In genomic region chr2:219523031-219523671, GRCh38 we compare ENCODE assay signal across 13 cellular contexts. TPM values are rescaled to one million over a fixed set of nuclear protein-coding genes. Genes with fewer than 3 reads are reported as not detected.
DNase-seq lines count a peak whose midpoint lies in the region; ATAC-seq, FAIRE-seq and TF ChIP-seq lines count a peak whose summit lies in the region.
"Had no signal": no experiment of that assay in that cellular context is flagged by ENCODE, and none has a peak within 500 bp of the region (broad histone marks: within the 10 kb centered on the region; RNA-seq: fewer than 3 reads in every experiment).

No MANE protein-coding gene starts in this region.

- 12% methylated on average over 20 of the region's 24 CpGs for WGBS in HUES64
- 10% methylated on average over 21 of the region's 24 CpGs; no CpG with 5 or more reads in 1 of the 2 experiments for WGBS in H1 (ENCODE audit: extremely low coverage in 1 of 2, insufficient coverage in 1 of 2, insufficient read length in 1 of 2, insufficient replicate concordance in 2 of 2, low coverage in 1 of 2, low lambda C conversion rate in 2 of 2, missing lambda C conversion rate in 1 of 2), 2 experiments

- H3K79me2 ChIP-seq in H1 (ENCODE audit: control insufficient read depth in 1 of 2, insufficient read depth in 2 of 2, low read length in 2 of 2) (no peaks in the 10 kb centered on the region), neural cell (replicated peaks; ENCODE audit: insufficient read depth, low read length) (no peaks in the 10 kb centered on the region)

- H3K4me3 Mint-ChIP-seq in CD4-positive, alpha-beta T cell, result no peak overlapping the region
- H3K4me3 Mint-ChIP-seq: activated T-helper 1 cell treated with anti-CD3 and anti-CD28 coated beads, Interleukin-12 subunit alpha, Interleukin-12 subunit beta, Interleukin-2, Interleukin-4 antibody, amounts not matched to agents 30 ng/mL and 10 ng/mL and 1 ng/mL, durations not matched to agents 14 hours and 24 hours and 36 hours had no signal

- H2BK12ac ChIP-seq in H1 (ENCODE audit: low read depth, low read length), result peak overlapping the region; percentile 63; the same call in 1 of the 2 replicates

- H4K8ac ChIP-seq in H1 (ENCODE audit: extremely low read depth, insufficient read depth, low read length), result 0 out of 2 replicates have a peak overlapping the region, but pooled peaks have one; percentile 16

- peak overlapping the region; percentile 9; the same call in 1 of the 2 replicates for H2BK20ac ChIP-seq in H1 (ENCODE audit: low read length)

- H2BK5ac ChIP-seq in H1 (ENCODE audit: low read depth, low read length), result peak overlapping the region; percentile 41; the same call in 1 of the 2 replicates

- peaks cover 2% of the 10 kb centered on the region; the same call in 1 of the 2 replicates for H3K23me2 ChIP-seq in H1 (ENCODE audit: low read depth, low read length)

- CTCF ChIA-PET in CD4-positive, alpha-beta T cell (lab: Charles Lee), result no interaction called here
- CTCF ChIA-PET in H1 (lab: Charles Lee; ENCODE audit: partially characterized antibody), result interaction anchor here (0.6 to 113.1 kb wide), 20 partner anchors 10 to 633 kb away, joined by 3 to 7248 read pairs (median 4); partner anchors contain the start of genes ASIC4, DES, DNPEP and GMPPA

- H3K14ac ChIP-seq in H1 (ENCODE audit: insufficient read length), result no peak overlapping the region

- no peak for DNase-seq in CD4-positive, alpha-beta T cell
- DNase-seq in H1 (ENCODE audit: low read depth in 1 of 2, low spot score in 2 of 2), result no peak
- DNase-seq: GOT3, MV-4-11 had no signal

- H2AFZ ChIP-seq in H1 (ENCODE audit: low read length) (peak overlapping the region; percentile 46; the same call in 1 of the 2 replicates), neural cell (ENCODE audit: low read depth, low read length) (no peak overlapping the region)

- H3K9me2 ChIP-seq in neural cell (ENCODE audit: insufficient read depth, low read length), result no peaks in the 10 kb centered on the region

- H3K9ac ChIP-seq in HUES64 (ENCODE audit: low read depth, low read length) (peak overlapping the region; percentile 53), H1 (replicated peaks in 1 of 4; ENCODE audit: extremely low read depth in 1 of 4, low read depth in 3 of 4, low read length in 3 of 4) (peak overlapping the region in 1 of 4 experiments; percentile 51; a peak in 1 of 7 replicates), neural cell (ENCODE audit: low read length) (no peak overlapping the region)

- H3K36me3 Mint-ChIP-seq in CD4-positive, alpha-beta T cell (ENCODE audit: low read depth), result no peaks in the 10 kb centered on the region

- no peak for TF ChIP-seq POLR2A in H1 (IDR thresholded peaks at IDR 0.05; ENCODE audit: control extremely low read depth in 1 of 2, low read depth in 2 of 2, low read length in 2 of 2)

- H3K9me3 ChIP-seq in CD4-positive, alpha-beta T cell (ENCODE audit: control insufficient read depth, low read length), result no peaks in the 10 kb centered on the region
- H3K9me3 ChIP-seq in HUES64 (ENCODE audit: insufficient read depth, low read depth, low read length) (no peaks in the 10 kb centered on the region), H1 (ENCODE audit: insufficient read depth in 2 of 2, low read depth in 1 of 2, low read length in 1 of 2) (no peaks in the 10 kb centered on the region), neural cell (ENCODE audit: low read length) (no peaks in the 10 kb centered on the region)

- TF ChIP-seq CTCF in CD4-positive, alpha-beta T cell (IDR thresholded peaks at IDR 0.05), result no peak
- peak in 2 of 3 experiments; percentile 69; a peak in 3 of 4 replicates for TF ChIP-seq CTCF in H1 (IDR thresholded peaks at IDR 0.05; ENCODE audit: control extremely low read depth in 1 of 3, insufficient read depth in 1 of 3, low read depth in 1 of 3, low read length in 3 of 3)
- TF ChIP-seq CTCF in neural cell (IDR thresholded peaks at IDR 0.05; ENCODE audit: poor library complexity, severe bottlenecking), result no peak

- H4K20me1 ChIP-seq in H1 (replicated peaks in 1 of 2; ENCODE audit: control insufficient read depth in 1 of 2, insufficient read depth in 2 of 2, low read length in 2 of 2) (no peaks in the 10 kb centered on the region), neural cell (ENCODE audit: insufficient read depth) (no peaks in the 10 kb centered on the region)

- H3K4me2 ChIP-seq in H1 (ENCODE audit: insufficient read depth in 1 of 2, low read depth in 2 of 2, low read length in 2 of 2), result peak overlapping the region; percentile 81 to 92
- H3K4me2 ChIP-seq in neural cell (ENCODE audit: low read length), result no peak overlapping the region

- H3K4me1 Mint-ChIP-seq in CD4-positive, alpha-beta T cell (ENCODE audit: low read depth), result peaks cover 20% of the 10 kb centered on the region

- H3K4ac ChIP-seq in H1 (replicated peaks; ENCODE audit: insufficient read length, low read depth, low read length), result peak overlapping the region; percentile 49

- TF ChIP-seq RAD21 in H1 (IDR thresholded peaks at IDR 0.05 in 1 of 2, conservative IDR thresholded peaks at IDR 0.05 in 1 of 2; ENCODE audit: low read depth in 2 of 2, low read length in 2 of 2) (peak; percentile 13 to 40; a peak in 2 of 4 replicates), neural cell (conservative IDR thresholded peaks at IDR 0.05) (no peak)

- intact Hi-C loops in CD4-positive, alpha-beta T cell (cut with DNase I, micrococcal nuclease), result no loop called here

- no peaks in the 10 kb centered on the region for H3K9me3 Mint-ChIP-seq in CD4-positive, alpha-beta T cell
- H3K9me3 Mint-ChIP-seq: activated T-helper 1 cell treated with anti-CD3 and anti-CD28 coated beads, Interleukin-12 subunit alpha, Interleukin-12 subunit beta, Interleukin-2, Interleukin-4 antibody, amounts not matched to agents 30 ng/mL and 10 ng/mL and 1 ng/mL, durations not matched to agents 14 hours and 24 hours and 36 hours had no signal

- no peaks in the 10 kb centered on the region for H3F3A ChIP-seq in neural cell (ENCODE audit: insufficient read depth, low read length, poor library complexity, severe bottlenecking)

- no peak for FAIRE-seq in H1 (lab: Jason Lieb, UNC)
- FAIRE-seq: TTC549 had no signal

- H3K4me1 ChIP-seq in HUES64 (ENCODE audit: insufficient read depth, low read length) (peaks cover 23% of the 10 kb centered on the region), H1 (replicated peaks in 1 of 4; ENCODE audit: control insufficient read depth in 3 of 4, insufficient read depth in 4 of 4, low read length in 3 of 4) (peaks cover 0 to 27% (median 19%) of the 10 kb centered on the region in 4 experiments; a peak in 6 of 7 replicates)

- no peak for TF ChIP-seq EP300 in H1 (IDR thresholded peaks at IDR 0.05; ENCODE audit: borderline replicate concordance in 1 of 2, low read depth in 2 of 2, low read length in 2 of 2)
- no peak for TF ChIP-seq EP300 in neural cell (conservative IDR thresholded peaks at IDR 0.05; ENCODE audit: poor library complexity, severe bottlenecking)

- H3K27ac Mint-ChIP-seq in CD4-positive, alpha-beta T cell, result no peak overlapping the region
- H3K27ac Mint-ChIP-seq: activated T-helper 1 cell treated with anti-CD3 and anti-CD28 coated beads, Interleukin-12 subunit alpha, Interleukin-12 subunit beta, Interleukin-2, Interleukin-4 antibody, amounts not matched to agents 30 ng/mL and 10 ng/mL and 1 ng/mL, durations not matched to agents 14 hours and 24 hours and 36 hours had no signal

- H2BK15ac ChIP-seq in H1 (ENCODE audit: low read length), result no peak overlapping the region

- no peak overlapping the region for H3K27ac ChIP-seq in CD4-positive, alpha-beta T cell (ENCODE audit: low read depth, low read length)
- H3K27ac ChIP-seq in HUES64 (ENCODE audit: low read depth, low read length), result peak overlapping the region; percentile 11
- no peak overlapping the region for H3K27ac ChIP-seq in H1 (ENCODE audit: low read depth, low read length)
- no peak overlapping the region for H3K27ac ChIP-seq in neural cell (ENCODE audit: low read length)

- peak overlapping the region; percentile 76 for H4K91ac ChIP-seq in H1 (replicated peaks; ENCODE audit: insufficient read length, low read length)

- peak overlapping the region; percentile 58 for H2BK120ac ChIP-seq in H1 (replicated peaks; ENCODE audit: low read depth, low read length)

- POLR2A ChIA-PET in CD4-positive, alpha-beta T cell (lab: Charles Lee), result no interaction called here
- POLR2A ChIA-PET in H1 (lab: Charles Lee; ENCODE audit: partially characterized antibody), result interaction anchor here (0.6 to 2.7 kb wide), 12 partner anchors 12 to 55 kb away, joined by 3 to 10 read pairs (median 6); partner anchors contain the start of genes CHPF, GMPPA and TMEM198

- H3K56ac ChIP-seq in H1 (replicated peaks; ENCODE audit: insufficient read length, low read depth, low read length), result no peak overlapping the region

- peak overlapping the region; percentile 18 for H4K5ac ChIP-seq in H1 (ENCODE audit: insufficient read length, low read depth, low read length)

- no peak overlapping the region for H3K23ac ChIP-seq in H1 (ENCODE audit: insufficient read length)

- ATAC-seq in CD4-positive, alpha-beta T cell (ENCODE audit: poor library complexity), result peak; percentile 42
- ATAC-seq in HG02970 (IDR thresholded peaks at IDR 0.05; ENCODE audit: low FRiP score, unreplicated experiment), result no peak
- ATAC-seq in HG03196 (IDR thresholded peaks at IDR 0.05; ENCODE audit: unreplicated experiment), result no peak
- no peak for ATAC-seq in GM21526 (IDR thresholded peaks at IDR 0.05; ENCODE audit: low FRiP score, unreplicated experiment)
- ATAC-seq in GM21390 (IDR thresholded peaks at IDR 0.05; ENCODE audit: unreplicated experiment), result no peak

- peak overlapping the region; percentile 76; the same call in 1 of the 2 replicates for H3K18ac ChIP-seq in H1 (ENCODE audit: extremely low read depth, low read length)

- H3K36me3 ChIP-seq in HUES64 (ENCODE audit: insufficient read depth, low read length), result no peaks in the 10 kb centered on the region
- H3K36me3 ChIP-seq in H1 (ENCODE audit: control insufficient read depth in 2 of 4, insufficient read depth in 4 of 4, low read length in 3 of 4), result no peaks in the 10 kb centered on the region
- no peaks in the 10 kb centered on the region for H3K36me3 ChIP-seq in neural cell (ENCODE audit: insufficient read depth, low read length)

- H3K4me3 ChIP-seq in HUES64 (ENCODE audit: low read length) (peak overlapping the region; percentile 59), H1 (ENCODE audit: extremely low read depth in 1 of 4, insufficient read depth in 2 of 4, low read depth in 3 of 4, low read length in 4 of 4) (peak overlapping the region; percentile 38 to 63 (median 52)), neural cell (ENCODE audit: low read length) (peak overlapping the region; percentile 55)

- no peaks in the 10 kb centered on the region for H3K79me1 ChIP-seq in H1 (ENCODE audit: low read depth, low read length)

- no peak overlapping the region for H2AK5ac ChIP-seq in H1 (ENCODE audit: low read depth, low read length)

- H3K27me3 ChIP-seq in CD4-positive, alpha-beta T cell (ENCODE audit: control insufficient read depth, insufficient read depth, low read length), result peaks cover 97% of the 10 kb centered on the region
- H3K27me3 ChIP-seq in HUES64 (ENCODE audit: insufficient read depth, low read length), result peaks cover 23% of the 10 kb centered on the region
- peaks cover 0 to 9% (median 3%) of the 10 kb centered on the region in 4 experiments; a peak in 2 of 7 replicates for H3K27me3 ChIP-seq in H1 (replicated peaks in 1 of 4; ENCODE audit: control insufficient read depth in 3 of 4, extremely low read depth in 1 of 4, insufficient read depth in 3 of 4, low read length in 3 of 4)
- H3K27me3 ChIP-seq in neural cell (ENCODE audit: insufficient read depth, low read depth, low read length), result no peaks in the 10 kb centered on the region

- H3K27me3 Mint-ChIP-seq in CD4-positive, alpha-beta T cell, result peaks cover 89% of the 10 kb centered on the region

RNA-seq across cellular contexts. Expression of gene ASIC4, which starts 8.9 kb away (rescaled TPM):
- under 1 TPM; 0.08 to 0.17 TPM for total RNA-seq in CD4-positive, alpha-beta T cell
- 0.10 TPM for polyA plus RNA-seq in HUES64 (2013, experiment 1 of 2)
- 0.51 TPM for polyA plus RNA-seq in HUES64 (2013, experiment 2 of 2)
- total RNA-seq in H1 (2021; fragmentation: NEBNext Ultra II Directional; extraction: Animal tissue kit (Norgen Biotek cat#: 25700)), result 0.19 and 0.22 TPM in 2 replicates
- polyA plus RNA-seq in H1 (2011; rRNA removed), result 0.12 and 0.30 TPM in 2 replicates
- polyA plus RNA-seq in H1 (2011; cell fraction: cytosol; rRNA removed), result 0.18 TPM
- polyA plus RNA-seq in H1 (2011; cell fraction: nucleus; rRNA removed), result 0.96 TPM
- polyA plus RNA-seq in H1 (2012, experiment 1 of 2), result 0.11 to 0.42 TPM (median 0.36 TPM) in 3 of 4 replicates, not detected in the other
- 0.05 TPM for polyA plus RNA-seq in H1 (2012, experiment 2 of 2)
- polyA plus RNA-seq in H1 (2013, experiment 1 of 2), result 0.06 TPM
- polyA plus RNA-seq in H1 (2013, experiment 2 of 2), result 0.13 TPM
- polyA minus RNA-seq in H1 (2011; rRNA and poly(A)+ RNA removed), result 0.12 and 0.22 TPM in 2 replicates
- polyA minus RNA-seq in H1 (2011; cell fraction: cytosol; rRNA and poly(A)+ RNA removed), result not detected
- 0.50 TPM for polyA minus RNA-seq in H1 (2011; cell fraction: nucleus; rRNA and poly(A)+ RNA removed)
- 2.7 and 8.9 TPM in 2 replicates for polyA plus RNA-seq in neural cell
- polyA minus RNA-seq in neural cell, result 1.9 and 2.9 TPM in 2 replicates
- total RNA-seq: dermis microvascular lymphatic vessel endothelial cell had no signal

RNA-seq across cellular contexts. Expression of gene CHPF, which starts 20.5 kb away (rescaled TPM):
- 1 to 10 TPM; 6.5 to 7.1 TPM for total RNA-seq in CD4-positive, alpha-beta T cell
- 39.6 TPM for polyA plus RNA-seq in HUES64 (2013, experiment 1 of 2)
- polyA plus RNA-seq in HUES64 (2013, experiment 2 of 2), result 37.0 TPM
- total RNA-seq in H1 (2021; fragmentation: NEBNext Ultra II Directional; extraction: Animal tissue kit (Norgen Biotek cat#: 25700)), result 62.9 and 68.1 TPM in 2 replicates
- polyA plus RNA-seq in H1 (2011; rRNA removed) (67.3 and 103 TPM in 2 replicates), neural cell (24.3 and 28.6 TPM in 2 replicates)
- polyA plus RNA-seq in H1 (2011; cell fraction: cytosol; rRNA removed), result 61.7 TPM
- polyA plus RNA-seq in H1 (2011; cell fraction: nucleus; rRNA removed), result 76.8 TPM
- 33.7 to 59.5 TPM (median 55.7 TPM) in 4 replicates for polyA plus RNA-seq in H1 (2012, experiment 1 of 2)
- polyA plus RNA-seq in H1 (2012, experiment 2 of 2), result 62.7 TPM
- 107 TPM for polyA plus RNA-seq in H1 (2013, experiment 1 of 2)
- 107 TPM for polyA plus RNA-seq in H1 (2013, experiment 2 of 2)
- 17.3 and 20.9 TPM in 2 replicates for polyA minus RNA-seq in H1 (2011; rRNA and poly(A)+ RNA removed)
- polyA minus RNA-seq in H1 (2011; cell fraction: cytosol; rRNA and poly(A)+ RNA removed), result 62.2 TPM
- 38.8 TPM for polyA minus RNA-seq in H1 (2011; cell fraction: nucleus; rRNA and poly(A)+ RNA removed)
- 35.1 and 42.4 TPM in 2 replicates for polyA minus RNA-seq in neural cell

RNA-seq across cellular contexts. Expression of gene TMEM198, which starts 20.7 kb away (rescaled TPM):
- under 1 TPM; 0.47 to 0.91 TPM for total RNA-seq in CD4-positive, alpha-beta T cell
- polyA plus RNA-seq in HUES64 (2013, experiment 1 of 2), result 6.3 TPM
- polyA plus RNA-seq in HUES64 (2013, experiment 2 of 2), result 5.6 TPM
- 10.2 and 11.0 TPM in 2 replicates for total RNA-seq in H1 (2021; fragmentation: NEBNext Ultra II Directional; extraction: Animal tissue kit (Norgen Biotek cat#: 25700))
- polyA plus RNA-seq in H1 (2011; rRNA removed) (10.4 and 15.4 TPM in 2 replicates), neural cell (39.3 and 44.0 TPM in 2 replicates)
- polyA plus RNA-seq in H1 (2011; cell fraction: cytosol; rRNA removed), result 10.0 TPM
- 19.0 TPM for polyA plus RNA-seq in H1 (2011; cell fraction: nucleus; rRNA removed)
- 7.6 to 11.7 TPM (median 9.4 TPM) in 4 replicates for polyA plus RNA-seq in H1 (2012, experiment 1 of 2)
- 13.6 TPM for polyA plus RNA-seq in H1 (2012, experiment 2 of 2)
- 8.4 TPM for polyA plus RNA-seq in H1 (2013, experiment 1 of 2)
- polyA plus RNA-seq in H1 (2013, experiment 2 of 2), result 8.2 TPM
- polyA minus RNA-seq in H1 (2011; rRNA and poly(A)+ RNA removed), result 4.3 and 6.1 TPM in 2 replicates
- 7.5 TPM for polyA minus RNA-seq in H1 (2011; cell fraction: cytosol; rRNA and poly(A)+ RNA removed)
- 5.6 TPM for polyA minus RNA-seq in H1 (2011; cell fraction: nucleus; rRNA and poly(A)+ RNA removed)
- polyA minus RNA-seq in neural cell, result 39.7 and 50.9 TPM in 2 replicates
- total RNA-seq: dermis microvascular lymphatic vessel endothelial cell had no signal

RNA-seq across cellular contexts. Expression of gene GMPPA, which starts 24.5 kb away (rescaled TPM):
- 10 to 100 TPM; 13.3 to 14.4 TPM for total RNA-seq in CD4-positive, alpha-beta T cell
- polyA plus RNA-seq in HUES64 (2013, experiment 1 of 2), result 25.1 TPM
- 25.2 TPM for polyA plus RNA-seq in HUES64 (2013, experiment 2 of 2)
- 34.3 and 35.3 TPM in 2 replicates for total RNA-seq in H1 (2021; fragmentation: NEBNext Ultra II Directional; extraction: Animal tissue kit (Norgen Biotek cat#: 25700))
- polyA plus RNA-seq in H1 (2011; rRNA removed), result 98.8 and 101 TPM in 2 replicates
- 59.0 TPM for polyA plus RNA-seq in H1 (2011; cell fraction: cytosol; rRNA removed)
- 133 TPM for polyA plus RNA-seq in H1 (2011; cell fraction: nucleus; rRNA removed)
- polyA plus RNA-seq in H1 (2012, experiment 1 of 2), result 32.8 to 43.7 TPM (median 41.5 TPM) in 4 replicates
- 53.9 TPM for polyA plus RNA-seq in H1 (2012, experiment 2 of 2)
- polyA plus RNA-seq in H1 (2013, experiment 1 of 2), result 32.4 TPM
- polyA plus RNA-seq in H1 (2013, experiment 2 of 2), result 31.6 TPM
- 67.3 and 79.3 TPM in 2 replicates for polyA minus RNA-seq in H1 (2011; rRNA and poly(A)+ RNA removed)
- 24.6 TPM for polyA minus RNA-seq in H1 (2011; cell fraction: cytosol; rRNA and poly(A)+ RNA removed)
- 26.1 TPM for polyA minus RNA-seq in H1 (2011; cell fraction: nucleus; rRNA and poly(A)+ RNA removed)
- 16.9 and 20.4 TPM in 2 replicates for polyA plus RNA-seq in neural cell
- polyA minus RNA-seq in neural cell, result 9.4 and 14.9 TPM in 2 replicates

RNA-seq across cellular contexts. Expression of gene OBSL1, which starts 48.2 kb away (rescaled TPM):
- under 1 TPM; 0.31 to 0.49 TPM for total RNA-seq in CD4-positive, alpha-beta T cell
- polyA plus RNA-seq in HUES64 (2013, experiment 1 of 2), result 56.3 TPM
- 65.5 TPM for polyA plus RNA-seq in HUES64 (2013, experiment 2 of 2)
- 127 and 135 TPM in 2 replicates for total RNA-seq in H1 (2021; fragmentation: NEBNext Ultra II Directional; extraction: Animal tissue kit (Norgen Biotek cat#: 25700))
- polyA plus RNA-seq in H1 (2011; rRNA removed), result 116 and 205 TPM in 2 replicates
- 171 TPM for polyA plus RNA-seq in H1 (2011; cell fraction: cytosol; rRNA removed)
- polyA plus RNA-seq in H1 (2011; cell fraction: nucleus; rRNA removed), result 776 TPM
- polyA plus RNA-seq in H1 (2012, experiment 1 of 2), result 105 to 168 TPM (median 164 TPM) in 4 replicates
- polyA plus RNA-seq in H1 (2012, experiment 2 of 2), result 108 TPM
- polyA plus RNA-seq in H1 (2013, experiment 1 of 2), result 76.8 TPM
- 67.6 TPM for polyA plus RNA-seq in H1 (2013, experiment 2 of 2)
- polyA minus RNA-seq in H1 (2011; rRNA and poly(A)+ RNA removed), result 64.9 and 94.5 TPM in 2 replicates
- 91.4 TPM for polyA minus RNA-seq in H1 (2011; cell fraction: cytosol; rRNA and poly(A)+ RNA removed)
- 160 TPM for polyA minus RNA-seq in H1 (2011; cell fraction: nucleus; rRNA and poly(A)+ RNA removed)
- polyA plus RNA-seq in neural cell, result 59.7 and 75.2 TPM in 2 replicates
- 44.8 and 45.3 TPM in 2 replicates for polyA minus RNA-seq in neural cell

Comparison
In these comparisons a context has a peak if more than half of its experiments do, and no peak if none do; other contexts are left out.
1. CTCF ChIP-seq: peak in H1 (2 of 3); none in CD4-positive, alpha-beta T cell (single experiment) and neural cell (single experiment).
2. Peak in every context shown above with its lines, with median percentiles within 50 percentile points of each other: H3K4me3 ChIP-seq.